ENCODE assay signal across 8 cellular contexts in the genomic region with DNA sequence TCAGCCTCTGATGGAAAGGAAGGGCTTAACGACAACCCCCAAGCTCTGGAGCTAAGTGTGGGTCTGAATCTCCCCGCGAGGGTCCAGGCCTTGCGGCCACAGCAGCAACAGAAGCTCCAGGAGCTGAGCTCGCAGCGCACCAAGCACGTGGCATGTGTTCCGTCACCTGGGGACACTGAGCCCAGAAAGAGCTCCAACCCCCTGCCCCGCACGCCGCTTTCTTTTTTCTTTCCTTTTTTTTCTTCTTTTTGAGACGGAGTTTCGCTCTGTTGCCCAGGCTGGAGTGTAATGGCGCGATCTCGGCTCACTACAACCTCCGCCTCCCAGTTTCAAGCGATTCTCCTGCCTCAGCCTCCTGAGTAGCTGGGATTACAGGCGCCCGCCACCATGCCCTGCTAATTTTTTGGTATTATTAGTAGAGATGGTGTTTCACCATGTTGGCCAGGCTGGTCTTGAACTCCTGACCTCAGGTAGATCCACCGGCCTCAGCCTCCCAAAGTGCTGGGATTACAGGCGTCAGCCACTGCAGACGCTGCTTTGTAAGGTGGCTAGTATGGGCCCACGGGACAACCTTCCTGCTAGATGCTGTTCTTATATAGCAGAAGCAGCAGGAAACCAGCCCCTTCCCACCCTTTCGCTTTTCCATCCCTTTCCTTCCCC. TPM values are rescaled to one million over a fixed set of nuclear protein-coding genes. Genes with fewer than 3 reads are reported as not detected.
A peak's percentile ranks its signal among the peaks of the same experiment; 100 is the strongest.
DNase-seq lines count a peak whose midpoint lies in the region; TF ChIP-seq lines count a peak whose summit lies in the region.

No MANE protein-coding gene starts in this region.

- H3K9me3 Mint-ChIP-seq in neural crest cell: no peaks in the 10 kb centered on the region

- no peak for DNase-seq in choroid plexus epithelial cell (ENCODE audit: low read depth)
- DNase-seq in neural crest cell (ENCODE audit: low read depth, low spot score): no peak
- DNase-seq in NCI-H524 (lab: John Stamatoyannopoulos, UW): no peak
- no peak for DNase-seq in DMS153 (lab: John Stamatoyannopoulos, UW)
- no peak for DNase-seq in NOMO-1 treated with dmso at 0.1 percent for 144 hours (lab: John Stamatoyannopoulos, UW; ENCODE audit: unreplicated experiment)
- no peak for DNase-seq in kidney tubule cell (ENCODE audit: low spot score)

- H3K27me3 Mint-ChIP-seq in neural crest cell (ENCODE audit: low read depth): peaks cover 3% of the 10 kb centered on the region

- H3K27ac ChIP-seq in C4-2B (peak overlapping the region; percentile 84; the same call in 1 of the 2 replicates), HUES48 (ENCODE audit: low read depth, low read length) (no peak overlapping the region)

- H3K4me3 ChIP-seq in HUES48 (ENCODE audit: low read depth, low read length) (peak overlapping the region; percentile 54), choroid plexus epithelial cell (ENCODE audit: low read depth, low read length) (peak overlapping the region; percentile 45)

- H3K9ac ChIP-seq in HUES48 (ENCODE audit: low read depth, low read length): peak overlapping the region; percentile 48; the same call in 1 of the 2 replicates

- peaks cover 22% of the 10 kb centered on the region for H3K4me1 Mint-ChIP-seq in neural crest cell

- H3K4me1 ChIP-seq in HUES48 (ENCODE audit: control insufficient read depth, insufficient read depth, low read length): peaks cover 8% of the 10 kb centered on the region; the same call in 1 of the 2 replicates

- H3K27ac Mint-ChIP-seq in neural crest cell (ENCODE audit: unreplicated experiment): no peak overlapping the region

- no peaks in the 10 kb centered on the region for H3K27me3 ChIP-seq in HUES48 (ENCODE audit: control insufficient read depth, insufficient read depth, low read length)

- no peaks in the 10 kb centered on the region for H3K36me3 ChIP-seq in HUES48 (ENCODE audit: control insufficient read depth, insufficient read depth, low read length)

- H3K4me3 Mint-ChIP-seq in neural crest cell: peak overlapping the region; percentile 90

- H3K9me3 ChIP-seq in HUES48 (ENCODE audit: control insufficient read depth, insufficient read depth, low read length): no peaks in the 10 kb centered on the region

- TF ChIP-seq CTCF in C4-2B (conservative IDR thresholded peaks at IDR 0.05): no peak
- no peak for TF ChIP-seq CTCF in choroid plexus epithelial cell (conservative IDR thresholded peaks at IDR 0.05; ENCODE audit: low read depth, low read length)
- no peak for TF ChIP-seq CTCF in neural crest cell (conservative IDR thresholded peaks at IDR 0.05)

- no peaks in the 10 kb centered on the region for H3K36me3 Mint-ChIP-seq in neural crest cell (ENCODE audit: low read depth)

RNA-seq across cellular contexts. Expression of a gene that starts 0.7 kb away (rescaled TPM):
- total RNA-seq in neural crest cell: 25.1 and 26.2 TPM in 2 replicates

RNA-seq across cellular contexts. Expression of a gene that starts 36.1 kb away (rescaled TPM):
- 34.8 and 39.1 TPM in 2 replicates for total RNA-seq in neural crest cell
